Comparison of ENCODE assay signal across 13 cellular contexts in the genomic region with DNA sequence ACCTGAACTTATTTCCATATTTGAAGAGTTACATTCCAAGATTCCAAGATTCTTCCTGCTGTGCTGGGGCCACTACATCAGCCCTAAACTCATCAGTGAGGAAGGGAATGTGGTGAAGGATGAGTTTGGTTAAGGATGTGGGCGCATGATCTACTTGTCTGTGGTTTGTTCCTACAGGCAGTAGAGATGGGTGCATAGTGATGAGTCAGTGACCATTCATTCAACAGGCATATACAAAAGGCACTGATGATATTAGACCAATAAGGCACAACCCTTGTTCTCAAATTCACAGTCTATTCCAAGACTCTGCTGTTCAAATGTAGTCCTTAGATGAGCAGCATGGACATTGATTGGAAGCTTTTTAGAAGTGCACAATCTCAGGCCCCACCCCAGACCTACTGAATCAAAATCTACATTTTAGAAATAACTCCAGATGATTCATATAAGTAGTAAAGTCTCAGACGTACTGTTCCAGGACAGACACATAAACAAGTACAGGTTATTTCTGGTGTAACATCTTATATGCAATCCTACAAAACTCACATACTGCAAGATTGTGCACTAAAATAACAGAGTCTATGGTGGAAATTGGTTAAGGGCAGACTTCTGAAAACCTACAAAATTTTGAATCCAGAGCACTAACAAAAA. TPM values are rescaled to one million over a fixed set of nuclear protein-coding genes. Genes with fewer than 3 reads are reported as not detected.
DNase-seq lines count a peak whose midpoint lies in the region; ATAC-seq and TF ChIP-seq lines count a peak whose summit lies in the region.
"Had no signal": no experiment of that assay in that cellular context is flagged by ENCODE, and none has a peak within 500 bp of the region (broad histone marks: within the 10 kb centered on the region; RNA-seq: fewer than 3 reads in every experiment).

No MANE protein-coding gene starts in this region.

- TF ChIP-seq POLR2A in IMR-90 (IDR thresholded peaks at IDR 0.05; ENCODE audit: low read depth, low read length) (no peak), esophagus muscularis mucosa (IDR thresholded peaks at IDR 0.05; ENCODE audit: low read depth) (no peak)

- H2AFZ ChIP-seq in IMR-90 (replicated peaks; ENCODE audit: low read length, poor library complexity), result no peak overlapping the region

- H3K4me3 ChIP-seq in IMR-90 (ENCODE audit: insufficient read depth, low read depth, low read length) (no peak overlapping the region), esophagus muscularis mucosa (no peak overlapping the region)
- H3K4me3 ChIP-seq: gastrocnemius medialis, stomach had no signal

- H3K9me3 Mint-ChIP-seq in activated T-helper 17 cell treated with anti-CD3 and anti-CD28 coated beads, Interleukin-2, amount 50 U/mL, for 72 hours, result no peaks in the 10 kb centered on the region
- H3K9me3 Mint-ChIP-seq: activated naive CD4-positive, alpha-beta T cell treated with anti-CD3 and anti-CD28 coated beads, Interleukin-2, amount 50 U/mL, for 24 hours; memory B cell; T-helper 1 cell treated with Interleukin-12 subunit alpha and Interleukin-12 subunit beta and Interleukin-4 antibody, amounts not matched to agents 30 μg/mL and 1 μg/mL, for 36 hours had no signal

- H3K79me1 ChIP-seq in IMR-90 (ENCODE audit: low read depth in 1 of 2, low read length in 2 of 2), result no peaks in the 10 kb centered on the region

- peak overlapping the region; percentile 9; the same call in 1 of the 2 replicates for H3K4me2 ChIP-seq in IMR-90 (ENCODE audit: low read depth, low read length)

- H3K4ac ChIP-seq in IMR-90 (ENCODE audit: low read depth, low read length), result no peak overlapping the region; the same call in 1 of the 2 replicates

- in situ Hi-C loops in IMR-90 (cut with MboI; ENCODE audit: low sequenced_read_pairs), result no loop called here

- H3K36me3 ChIP-seq in IMR-90 (ENCODE audit: control insufficient read depth, insufficient read depth, low read length) (no peaks in the 10 kb centered on the region), esophagus muscularis mucosa (no peaks in the 10 kb centered on the region)
- H3K36me3 ChIP-seq: gastrocnemius medialis, stomach had no signal

- peaks cover 11% of the 10 kb centered on the region for H3K4me1 Mint-ChIP-seq in activated T-helper 17 cell treated with anti-CD3 and anti-CD28 coated beads, Interleukin-2, amount 50 U/mL, for 72 hours
- H3K4me1 Mint-ChIP-seq: memory B cell had no signal

- no peak overlapping the region for H2AK5ac ChIP-seq in IMR-90 (ENCODE audit: low read depth, low read length)

- no peaks in the 10 kb centered on the region for H4K20me1 ChIP-seq in IMR-90 (ENCODE audit: insufficient read depth, low read length)

- WGBS in IMR-90 (ENCODE audit: extremely low coverage in 2 of 2, insufficient read length in 1 of 2), 2 experiments, result no CpG with 5 or more reads among the region's 2 CpGs
- 72% methylated on average over 2 of the region's 2 CpGs for WGBS in esophagus muscularis mucosa

- H3K56ac ChIP-seq in IMR-90 (ENCODE audit: extremely low read depth, insufficient read depth, low read length), result no peak overlapping the region

- TF ChIP-seq EP300 in esophagus muscularis mucosa (IDR thresholded peaks at IDR 0.05), result no peak

- no peak; the same call in 1 of the 2 replicates for TF ChIP-seq RAD21 in IMR-90 (IDR thresholded peaks at IDR 0.05; ENCODE audit: low read length)

- no peak overlapping the region for H4K8ac ChIP-seq in IMR-90 (ENCODE audit: low read depth in 2 of 2, low read length in 2 of 2)

- no TSS peak for BruUV-seq in IMR-90 (replicated peaks; lab: Mats Ljungman, UMichigan)

- H3K18ac ChIP-seq in IMR-90 (ENCODE audit: low read depth, low read length), result no peak overlapping the region

- H3K4me1 ChIP-seq in IMR-90 (ENCODE audit: control insufficient read depth, insufficient read depth, low read length) (peaks cover 3% of the 10 kb centered on the region; the same call in 1 of the 2 replicates), esophagus muscularis mucosa (no peaks in the 10 kb centered on the region)
- H3K4me1 ChIP-seq: gastrocnemius medialis, stomach had no signal

- no peak overlapping the region for H2BK15ac ChIP-seq in IMR-90 (ENCODE audit: low read depth, low read length)

- no peak overlapping the region for H3K23ac ChIP-seq in IMR-90 (ENCODE audit: low read depth, low read length)

- H3K27ac Mint-ChIP-seq in activated T-helper 17 cell treated with anti-CD3 and anti-CD28 coated beads, Interleukin-2, amount 50 U/mL, for 72 hours, result no peak overlapping the region
- H3K27ac Mint-ChIP-seq: activated naive CD4-positive, alpha-beta T cell treated with anti-CD3 and anti-CD28 coated beads, Interleukin-2, amount 50 U/mL, for 24 hours; memory B cell; T-helper 1 cell treated with Interleukin-12 subunit alpha and Interleukin-12 subunit beta and Interleukin-4 antibody, amounts not matched to agents 30 μg/mL and 1 μg/mL, for 36 hours had no signal

- dilution Hi-C loops in IMR-90 (cut with HindIII; ENCODE audit: low sequenced_read_pairs, unreplicated experiment), result no loop called here

- peak overlapping the region; percentile 37 for H3K4me3 Mint-ChIP-seq in activated T-helper 17 cell treated with anti-CD3 and anti-CD28 coated beads, Interleukin-2, amount 50 U/mL, for 72 hours
- H3K4me3 Mint-ChIP-seq: activated naive CD4-positive, alpha-beta T cell treated with anti-CD3 and anti-CD28 coated beads, Interleukin-2, amount 50 U/mL, for 24 hours; memory B cell; T-helper 1 cell treated with Interleukin-12 subunit alpha and Interleukin-12 subunit beta and Interleukin-4 antibody, amounts not matched to agents 30 μg/mL and 1 μg/mL, for 36 hours had no signal

- H4K5ac ChIP-seq in IMR-90 (ENCODE audit: low read depth, low read length), result no peak overlapping the region

- CTCF ChIA-PET in IMR-90 (lab: Yijun Ruan, JAX), result interaction anchor here (0.5 kb wide), 1 partner anchor 122 kb away, joined by 3 read pairs; no protein-coding TSS in a partner anchor

- peak overlapping the region; percentile 76 for H2BK120ac ChIP-seq in IMR-90 (ENCODE audit: low read depth, low read length)

- peak overlapping the region; percentile 70 for H2BK5ac ChIP-seq in IMR-90 (ENCODE audit: low read depth, low read length, poor library complexity, severe bottlenecking)

- H4K91ac ChIP-seq in IMR-90 (ENCODE audit: insufficient read depth, low read depth, low read length), result no peak overlapping the region

- H3K27me3 ChIP-seq in IMR-90 (ENCODE audit: control insufficient read depth, insufficient read depth, low read length) (no peaks in the 10 kb centered on the region), esophagus muscularis mucosa (no peaks in the 10 kb centered on the region)
- H3K27me3 ChIP-seq: gastrocnemius medialis, stomach had no signal

- H2AK9ac ChIP-seq in IMR-90 (replicated peaks; ENCODE audit: low read depth, low read length, poor library complexity), result no peak overlapping the region

- DNase-seq in Daoy (ENCODE audit: low read depth), result peak; percentile 94
- DNase-seq in IMR-90, result peak; percentile 96
- peak; percentile 77 for DNase-seq in kidney glomerular epithelial cell (lab: John Stamatoyannopoulos, UW)
- no peak for DNase-seq in esophagus muscularis mucosa (ENCODE audit: extremely low spot score)
- no peak for DNase-seq in posterior cingulate gyrus
- no peak for DNase-seq in NCI-H526 treated with DMSO at 0.1 percent for 48 hours (lab: John Stamatoyannopoulos, UW)
- DNase-seq: gastrocnemius medialis, stomach had no signal

- H3K27ac ChIP-seq in IMR-90 (ENCODE audit: insufficient read depth, low read length), result no peak overlapping the region
- H3K27ac ChIP-seq in esophagus muscularis mucosa (replicated peaks in 1 of 4), result no peak overlapping the region
- H3K27ac ChIP-seq: gastrocnemius medialis, stomach had no signal

- intact Hi-C loops in IMR-90 (cut with micrococcal nuclease), result no loop called here
- intact Hi-C loops in esophagus muscularis mucosa (cut with DNase I), result no loop called here
- intact Hi-C loops in posterior cingulate gyrus (cut with DNase I), result no loop called here

- H3K36me3 Mint-ChIP-seq in activated T-helper 17 cell treated with anti-CD3 and anti-CD28 coated beads, Interleukin-2, amount 50 U/mL, for 72 hours (ENCODE audit: low read depth), result no peaks in the 10 kb centered on the region
- H3K36me3 Mint-ChIP-seq: memory B cell had no signal

- no peak overlapping the region; the same call in 1 of the 2 replicates for H2BK20ac ChIP-seq in IMR-90 (ENCODE audit: low read depth, low read length)

- H3K9me3 ChIP-seq in IMR-90 (ENCODE audit: control insufficient read depth, insufficient read depth, low read length), result no peaks in the 10 kb centered on the region
- H3K9me3 ChIP-seq in esophagus muscularis mucosa, result no peaks in the 10 kb centered on the region
- H3K9me3 ChIP-seq: gastrocnemius medialis, stomach had no signal

- peak; percentile 99 for ATAC-seq in IMR-90 (ENCODE audit: low read depth)
- peak; percentile 99 for ATAC-seq in activated T-helper 17 cell treated with anti-CD3 and anti-CD28 coated beads, Interleukin-2, amount 50 U/mL, for 72 hours (replicated peaks)
- ATAC-seq in HG03039 (IDR thresholded peaks at IDR 0.05; ENCODE audit: unreplicated experiment), result no peak
- ATAC-seq: gastrocnemius medialis had no signal

- H3K14ac ChIP-seq in IMR-90 (replicated peaks; ENCODE audit: low read depth, low read length), result no peak overlapping the region; the same call in 1 of the 2 replicates

- POLR2A ChIA-PET in IMR-90 (lab: Charles Lee; ENCODE audit: unreplicated experiment), result no interaction called here

- H3K9me1 ChIP-seq in IMR-90 (ENCODE audit: insufficient read depth, low read length), result peaks cover 4% of the 10 kb centered on the region; the same call in 1 of the 2 replicates

- TF ChIP-seq CTCF in IMR-90 (conservative IDR thresholded peaks at IDR 0.05; ENCODE audit: low read depth, low read length) (no peak), esophagus muscularis mucosa (IDR thresholded peaks at IDR 0.05) (no peak)

- no peak overlapping the region for H3K9ac ChIP-seq in IMR-90 (ENCODE audit: low read depth, low read length)

- H3K27me3 Mint-ChIP-seq in activated T-helper 17 cell treated with anti-CD3 and anti-CD28 coated beads, Interleukin-2, amount 50 U/mL, for 72 hours, result no peaks in the 10 kb centered on the region
- H3K27me3 Mint-ChIP-seq: activated naive CD4-positive, alpha-beta T cell treated with anti-CD3 and anti-CD28 coated beads, Interleukin-2, amount 50 U/mL, for 24 hours had no signal

RNA-seq across cellular contexts. Expression of gene MAP3K9, which starts 47.7 kb away (rescaled TPM):
- total RNA-seq in Daoy (2014; rRNA removed; shearing (Covaris generic)), result 5.5 and 5.8 TPM in 2 replicates
- total RNA-seq in IMR-90 (2012; rRNA removed) (0.18 and 0.28 TPM in 2 replicates), esophagus muscularis mucosa (1 to 10 TPM in 3 of 4 donors, under 1 TPM in 1; 0.83 to 3.3 (median 1.8) TPM)
- 0.17 and 0.26 TPM in 2 replicates for polyA plus RNA-seq in IMR-90 (2012; rRNA removed)
- 0.11 and 0.34 TPM in 2 replicates for polyA plus RNA-seq in IMR-90 (2012; cell fraction: cytosol; rRNA removed)
- 0.25 and 0.29 TPM in 2 replicates for polyA plus RNA-seq in IMR-90 (2012; cell fraction: nucleus; rRNA removed; ENCODE audit: low replicate concordance)
- total RNA-seq in activated T-helper 17 cell treated with anti-CD3 and anti-CD28 coated beads, Interleukin-2, amount 50 U/mL, for 72 hours, result 10 to 100 TPM in 1 of 2 donors, 1 to 10 TPM in 1; 6.8 to 10.5 TPM

RNA-seq across cellular contexts. Expression of gene PCNX1, which starts 50.3 kb away (rescaled TPM):
- total RNA-seq in Daoy (2014; rRNA removed; shearing (Covaris generic)), result 17.2 and 21.6 TPM in 2 replicates
- 43.7 and 45.3 TPM in 2 replicates for total RNA-seq in IMR-90 (2012; rRNA removed)
- polyA plus RNA-seq in IMR-90 (2012; rRNA removed), result 15.0 and 15.1 TPM in 2 replicates
- 4.5 and 7.1 TPM in 2 replicates for polyA plus RNA-seq in IMR-90 (2012; cell fraction: cytosol; rRNA removed)
- 23.2 and 40.0 TPM in 2 replicates for polyA plus RNA-seq in IMR-90 (2012; cell fraction: nucleus; rRNA removed; ENCODE audit: low replicate concordance)
- 10 to 100 TPM; 52.1 to 82.0 TPM for total RNA-seq in activated T-helper 17 cell treated with anti-CD3 and anti-CD28 coated beads, Interleukin-2, amount 50 U/mL, for 72 hours
- 10 to 100 TPM; 56.3 to 62.5 (median 59.6) TPM for total RNA-seq in esophagus muscularis mucosa

Comparison
In these comparisons a context has a peak if more than half of its experiments do, and no peak if none do; other contexts are left out.
1. DNase-seq: peak in Daoy (single experiment), IMR-90 (single experiment) and kidney glomerular epithelial cell (single experiment); none in esophagus muscularis mucosa (single experiment), posterior cingulate gyrus (0 of 10) and NCI-H526 treated with DMSO at 0.1 percent for 48 hours (single experiment).